8 cellular contexts compared by ENCODE assay signal in genomic region chr11:46112961-46113617, GRCh38. TPM values are rescaled to one million over a fixed set of nuclear protein-coding genes. Genes with fewer than 3 reads are reported as not detected.
DNase-seq lines count a peak whose midpoint lies in the region; ATAC-seq, FAIRE-seq and TF ChIP-seq lines count a peak whose summit lies in the region.

No MANE protein-coding gene starts in this region.

- H2AFZ ChIP-seq in K562 (ENCODE audit: low read depth, low read length): peak overlapping the region; percentile 27; the same call in 1 of the 2 replicates

- H3K9me3 ChIP-seq in BE2C (no peaks in the 10 kb centered on the region), NT2/D1 (ENCODE audit: insufficient read depth, low read length) (no peaks in the 10 kb centered on the region), K562 (replicated peaks; ENCODE audit: control insufficient read depth, insufficient read depth, low read depth, low read length) (no peaks in the 10 kb centered on the region), left lung (no peaks in the 10 kb centered on the region)

- ATAC-seq in HG03378 (IDR thresholded peaks at IDR 0.05; ENCODE audit: unreplicated experiment) (peak; percentile 62), K562 (peak; percentile 76), left lung (peak; percentile 92)

- H3K4me3 ChIP-seq in BE2C (ENCODE audit: low read depth, low read length): no peak overlapping the region
- H3K4me3 ChIP-seq in NT2/D1 (ENCODE audit: insufficient read length, low read depth): no peak overlapping the region
- H3K4me3 ChIP-seq in K562: no peak overlapping the region
- no peak overlapping the region for H3K4me3 ChIP-seq in left lung

- in situ Hi-C loops in K562 (cut with MboI): no loop called here
- in situ Hi-C loops in GM13976 (cut with MboI; ENCODE audit: low sequenced_read_pairs, unreplicated experiment): no loop called here

- H3K79me2 ChIP-seq in K562 (ENCODE audit: control insufficient read depth, insufficient read depth, low read length): peaks cover 91% of the 10 kb centered on the region

- no peak for TF ChIP-seq CTCF in BE2C (IDR thresholded peaks at IDR 0.05; ENCODE audit: low read depth, low read length)
- no peak for TF ChIP-seq CTCF in K562 (IDR thresholded peaks at IDR 0.05 in 2 of 3, conservative IDR thresholded peaks at IDR 0.05 in 1 of 3; ENCODE audit: insufficient read depth in 2 of 3, low read depth in 1 of 3, low read length in 3 of 3)
- TF ChIP-seq CTCF in left lung (IDR thresholded peaks at IDR 0.05): no peak
- TF ChIP-seq CTCF in GM13976 (IDR thresholded peaks at IDR 0.05; ENCODE audit: borderline replicate concordance, control extremely low read depth, extremely low read depth, insufficient read depth, missing control alignments): no peak

- 67% methylated on average over 10 of the region's 10 CpGs for WGBS in K562 (ENCODE audit: insufficient coverage, low coverage, missing lambda C conversion rate)

- POLR2A ChIA-PET in K562 (lab: Yijun Ruan, JAX): interaction anchor here (0.6 to 1.7 kb wide), 6 partner anchors 8 to 144 kb away, joined by 3 to 7 read pairs (median 4); no protein-coding TSS in a partner anchor

- TF ChIP-seq RAD21 in K562 (CRISPR knock-in tag; conservative IDR thresholded peaks at IDR 0.05 in 1 of 2, IDR thresholded peaks at IDR 0.05 in 1 of 2): no peak

- no peaks in the 10 kb centered on the region for H3K9me1 ChIP-seq in K562 (ENCODE audit: control insufficient read depth, insufficient read depth, low read length)

- H3K27ac ChIP-seq in K562 (ENCODE audit: extremely low read depth, low read depth, low read length): peak overlapping the region; percentile 46; the same call in 2 of the 3 replicates
- no peak overlapping the region for H3K27ac ChIP-seq in left lung

- no peaks in the 10 kb centered on the region for H4K20me1 ChIP-seq in K562 (replicated peaks; ENCODE audit: control insufficient read depth, insufficient read depth, low read length)

- BruUV-seq in K562 (replicated peaks; lab: Mats Ljungman, UMichigan): no TSS peak

- H3K4me1 ChIP-seq in BE2C (no peaks in the 10 kb centered on the region), NT2/D1 (ENCODE audit: insufficient read depth, insufficient read length) (no peaks in the 10 kb centered on the region), K562 (replicated peaks in 1 of 2; ENCODE audit: control insufficient read depth in 2 of 2, insufficient read depth in 2 of 2, low read length in 2 of 2) (peaks cover 5 to 24% of the 10 kb centered on the region in 2 experiments; a peak in 4 of 5 replicates), left lung (peaks cover 19 to 59% of the 10 kb centered on the region in 2 donors)

- peak; percentile 15 for DNase-seq in BE2C
- DNase-seq in GM18507 (ENCODE audit: extremely low spot score, insufficient read length, low read depth): no peak
- peak; percentile 63 for DNase-seq in NT2/D1 (ENCODE audit: low read depth, low spot score)
- DNase-seq in K562 (ENCODE audit: extremely low read depth in 1 of 4, low spot score in 3 of 4): peak; percentile 67 to 88 (median 74)
- DNase-seq in left lung: no peak
- DNase-seq in UCSD-AML1 (lab: John Stamatoyannopoulos, UW; ENCODE audit: unreplicated experiment): no peak
- DNase-seq in GM13976 (ENCODE audit: low spot score): no peak

- CTCF ChIA-PET in K562 (lab: Yijun Ruan, JAX; ENCODE audit: low intra/inter-chr PET ratio): interaction anchor here (0.9 kb wide), 1 partner anchor 9 kb away, joined by 7 read pairs; no protein-coding TSS in a partner anchor

- peak; percentile 49 for FAIRE-seq in GM18507 (lab: Jason Lieb, UNC)
- FAIRE-seq in K562 (lab: Jason Lieb, UNC): peak; percentile 76

- H3K4me2 ChIP-seq in K562 (ENCODE audit: insufficient read depth, low read length): peak overlapping the region; percentile 16; the same call in 1 of the 2 replicates

- H3K27me3 ChIP-seq in BE2C (no peaks in the 10 kb centered on the region), NT2/D1 (ENCODE audit: insufficient read depth, insufficient read length) (no peaks in the 10 kb centered on the region), K562 (ENCODE audit: control insufficient read depth in 2 of 2, insufficient read depth in 2 of 2, low read length in 2 of 2) (no peaks in the 10 kb centered on the region), left lung (no peaks in the 10 kb centered on the region)

- no peak for TF ChIP-seq POLR2A in K562 (conservative IDR thresholded peaks at IDR 0.05)

- no peak overlapping the region for H3K9ac ChIP-seq in NT2/D1 (ENCODE audit: insufficient read length, low read depth)
- peak overlapping the region in 1 of 2 experiments; percentile 58; a peak in 2 of 4 replicates for H3K9ac ChIP-seq in K562 (ENCODE audit: insufficient read depth in 1 of 2, low read depth in 2 of 2, low read length in 2 of 2)

- no peaks in the 10 kb centered on the region for H3K36me3 ChIP-seq in BE2C
- no peaks in the 10 kb centered on the region for H3K36me3 ChIP-seq in NT2/D1 (ENCODE audit: insufficient read depth, insufficient read length, low read length)
- no peaks in the 10 kb centered on the region for H3K36me3 ChIP-seq in K562 (ENCODE audit: control insufficient read depth, insufficient read depth, low read length)
- no peaks in the 10 kb centered on the region for H3K36me3 ChIP-seq in left lung

- no peak for TF ChIP-seq EP300 in K562 (IDR thresholded peaks at IDR 0.05; ENCODE audit: low read length)

- intact Hi-C loops in K562 (cut with micrococcal nuclease) (no loop called here), left lung (cut with DNase I) (no loop called here)

TF ChIP-seq in K562, 482 proteins besides CTCF, POLR2A, EP300 and RAD21 (continues in another document):
- TF ChIP-seq MEIS2 (IDR thresholded peaks at IDR 0.05; ENCODE audit: partially characterized antibody): no peak
- TF ChIP-seq ZNF511 (CRISPR knock-in tag; IDR thresholded peaks at IDR 0.05): no peak
- no peak for TF ChIP-seq ZBTB49 (CRISPR knock-in tag; IDR thresholded peaks at IDR 0.05; ENCODE audit: borderline replicate concordance)
- TF ChIP-seq DNMT1 (IDR thresholded peaks at IDR 0.05): no peak
- no peak for TF ChIP-seq ZNF436 (CRISPR knock-in tag; IDR thresholded peaks at IDR 0.05)
- no peak for TF ChIP-seq SETDB1 (IDR thresholded peaks at IDR 0.05; ENCODE audit: low read length)
- no peak for TF ChIP-seq PCBP1 (IDR thresholded peaks at IDR 0.05; ENCODE audit: low read depth, low read length, poor library complexity, severe bottlenecking)
- no peak for TF ChIP-seq CBX1 (IDR thresholded peaks at IDR 0.05; ENCODE audit: low read depth)
- TF ChIP-seq SRF (CRISPR knock-in tag; IDR thresholded peaks at IDR 0.05): no peak
- no peak for TF ChIP-seq KLF16 (IDR thresholded peaks at IDR 0.05)
- TF ChIP-seq POLR2AphosphoS5 (IDR thresholded peaks at IDR 0.05; ENCODE audit: control insufficient read depth, insufficient read depth, low read depth, low read length): no peak
- TF ChIP-seq PTBP1 (IDR thresholded peaks at IDR 0.05; ENCODE audit: low read depth, low read length): no peak

RNA-seq across cellular contexts. Expression of gene PHF21A, which starts 8.2 kb away (rescaled TPM):
- 19.6 TPM for polyA plus RNA-seq in BE2C (2012; ENCODE audit: insufficient read depth, insufficient read length, low read depth)
- 41.0 and 108 TPM in 2 replicates for total RNA-seq in K562 (2011; cell fraction: chromatin; rRNA removed; ENCODE audit: low replicate concordance)
- 17.0 and 21.1 TPM in 2 replicates for total RNA-seq in K562 (2011; cell fraction: nucleolus; rRNA removed)
- total RNA-seq in K562 (2011; cell fraction: nucleoplasm; rRNA removed): 27.0 and 37.7 TPM in 2 replicates
- total RNA-seq in K562 (2014; rRNA removed) (7.7 and 13.3 TPM in 2 replicates), K562 (2014; rRNA removed; fragmentation: Illumina TruSeq; extraction: Trizol) (8.6 and 9.7 TPM in 2 replicates), K562 (2015; rRNA removed; fragmentation: Illumina TruSeq; extraction: Trizol) (8.5 and 10.7 TPM in 2 replicates), K562 (2021) (20.4 and 26.6 TPM in 2 replicates), left lung (10 to 100 TPM; 36.2 to 51.4 TPM)
- polyA plus RNA-seq in K562 (2011; rRNA removed) (12.8 and 20.2 TPM in 2 replicates), K562 (2014; fragmentation: Illumina TruSeq; extraction: Trizol) (25.7 and 32.4 TPM in 2 replicates), K562 (2014; fragmentation: Nextera tagmentation; extraction: Ambion mirVana) (1 to 10 TPM; 1.5 to 2.2 TPM), K562 (2014; rRNA removed) (12.7 and 14.5 TPM in 2 replicates)
- polyA plus RNA-seq in K562 (2011; cell fraction: cytosol; rRNA removed): 7.2 and 8.7 TPM in 2 replicates
- 33.5 and 36.9 TPM in 2 replicates for polyA plus RNA-seq in K562 (2011; cell fraction: nucleus; rRNA removed)
- 17.5 and 25.3 TPM in 2 replicates for polyA plus RNA-seq in K562 (2012)
- polyA minus RNA-seq in K562 (2011; rRNA and poly(A)+ RNA removed): 12.6 and 22.6 TPM in 2 replicates
- 14.4 and 14.8 TPM in 2 replicates for polyA minus RNA-seq in K562 (2011; cell fraction: cytosol; rRNA and poly(A)+ RNA removed)
- 11.4 and 23.0 TPM in 2 replicates for polyA minus RNA-seq in K562 (2011; cell fraction: nucleus; rRNA and poly(A)+ RNA removed)

Comparison
In these comparisons a context has a peak if more than half of its experiments do, and no peak if none do; other contexts are left out.
1. DNase-seq: peak in BE2C (single experiment), NT2/D1 (single experiment) and K562 (4 of 4); none in GM18507 (single experiment), left lung (0 of 2), UCSD-AML1 (single experiment) and GM13976 (single experiment).
2. Peak in every context shown above with its lines, with median percentiles within 50 percentile points of each other: ATAC-seq.